In genomic region chr16:8935989-8936388, GRCh38 we compare ENCODE assay signal across 11 cellular contexts. TPM values are rescaled to one million over a fixed set of nuclear protein-coding genes. Genes with fewer than 3 reads are reported as not detected.
A peak's percentile ranks its signal among the peaks of the same experiment; 100 is the strongest.
DNase-seq lines count a peak whose midpoint lies in the region; ATAC-seq and TF ChIP-seq lines count a peak whose summit lies in the region.
"Had no signal": no experiment of that assay in that cellular context is flagged by ENCODE, and none has a peak within 500 bp of the region (broad histone marks: within the 10 kb centered on the region; RNA-seq: fewer than 3 reads in every experiment).

No MANE protein-coding gene starts in this region.

- H2AFZ ChIP-seq in osteoblast (ENCODE audit: low read length): no peak overlapping the region

- H3K4me2 ChIP-seq in osteoblast (ENCODE audit: insufficient read depth, low read length): no peak overlapping the region

- CTCF ChIA-PET in activated CD8-positive, alpha-beta T cell treated with anti-CD3 and anti-CD28 coated beads, Interleukin-2, amount 10 ng/mL, durations not matched to agents 7 days and 5 days (lab: Charles Lee): interaction anchor here (0.6 to 4.5 kb wide), 38 partner anchors 8 to 369 kb away, joined by 3 to 66 read pairs (median 5); partner anchors contain the start of gene CARHSP1

- peaks cover 9% of the 10 kb centered on the region for H3K36me3 Mint-ChIP-seq in activated CD8-positive, alpha-beta T cell treated with anti-CD3 and anti-CD28 coated beads, Interleukin-2, amount 10 ng/mL, durations not matched to agents 7 days and 5 days (ENCODE audit: low read depth)

- DNase-seq in SKM-1 treated with dmso at 0.1 percent for 144 hours (lab: John Stamatoyannopoulos, UW; ENCODE audit: unreplicated experiment): peak; percentile 6
- DNase-seq in SKM-1 (lab: John Stamatoyannopoulos, UW; ENCODE audit: unreplicated experiment): no peak
- DNase-seq in activated CD8-positive, alpha-beta T cell treated with anti-CD3 and anti-CD28 coated beads, Interleukin-2, amount 10 ng/mL, durations not matched to agents 7 days and 5 days: no peak
- DNase-seq in osteoblast (ENCODE audit: insufficient read length, low spot score, missing footprints): peak; percentile 39
- DNase-seq in amniotic stem cell (lab: John Stamatoyannopoulos, UW): no peak
- no peak for DNase-seq in activated gamma-delta T cell treated with Interleukin-2 at 50 U/mL for 16 hours
- no peak for DNase-seq in NCI-H1436 (lab: John Stamatoyannopoulos, UW)

- H3K36me3 ChIP-seq in osteoblast (ENCODE audit: insufficient read depth, low read length): no peaks in the 10 kb centered on the region

- peaks cover 7% of the 10 kb centered on the region for H3K4me1 ChIP-seq in osteoblast (ENCODE audit: insufficient read depth, low read length)

- H3K4me1 Mint-ChIP-seq in activated CD8-positive, alpha-beta T cell treated with anti-CD3 and anti-CD28 coated beads, Interleukin-2, amount 10 ng/mL, durations not matched to agents 7 days and 5 days (ENCODE audit: low read depth): peaks cover 58% of the 10 kb centered on the region

- peaks cover 99% of the 10 kb centered on the region for H3K79me2 ChIP-seq in osteoblast (ENCODE audit: insufficient read depth, low read length)

- H3K27ac Mint-ChIP-seq in activated CD8-positive, alpha-beta T cell treated with anti-CD3 and anti-CD28 coated beads, Interleukin-2, amount 10 ng/mL, durations not matched to agents 7 days and 5 days: no peak overlapping the region
- H3K27ac Mint-ChIP-seq: nephron had no signal

- H3K9me3 ChIP-seq in osteoblast (ENCODE audit: low read depth, low read length): no peaks in the 10 kb centered on the region
- H3K9me3 ChIP-seq: BLaER1 treated with 17β-estradiol and CSF1 and Interleukin-3, amounts not matched to agents 10 nM and 100 nM had no signal

- peak; percentile 35 for ATAC-seq in HG02678 (IDR thresholded peaks at IDR 0.05; ENCODE audit: unreplicated experiment)
- peak; percentile 21 for ATAC-seq in activated CD8-positive, alpha-beta T cell treated with anti-CD3 and anti-CD28 coated beads, Interleukin-2, amount 10 ng/mL, durations not matched to agents 7 days and 5 days

- H3K27me3 Mint-ChIP-seq in activated CD8-positive, alpha-beta T cell treated with anti-CD3 and anti-CD28 coated beads, Interleukin-2, amount 10 ng/mL, durations not matched to agents 7 days and 5 days (ENCODE audit: low read depth): no peaks in the 10 kb centered on the region

- no peaks in the 10 kb centered on the region for H3K27me3 ChIP-seq in osteoblast (ENCODE audit: insufficient read depth, low read length)
- H3K27me3 ChIP-seq: BLaER1 treated with 17β-estradiol and CSF1 and Interleukin-3, amounts not matched to agents 10 nM and 100 nM had no signal

- POLR2A ChIA-PET in activated CD8-positive, alpha-beta T cell treated with anti-CD3 and anti-CD28 coated beads, Interleukin-2, amount 10 ng/mL, durations not matched to agents 7 days and 5 days (lab: Charles Lee): interaction anchor here (0.6 to 1.7 kb wide), 5 partner anchors 14 to 103 kb away, joined by 3 to 8 read pairs (median 3); no protein-coding TSS in a partner anchor

- TF ChIP-seq CTCF in osteoblast (IDR thresholded peaks at IDR 0.05; ENCODE audit: extremely low read depth, low read depth, low read length): no peak

- H3K4me3 ChIP-seq in osteoblast (ENCODE audit: insufficient read depth, low read length): no peak overlapping the region
- H3K4me3 ChIP-seq: BLaER1 treated with 17β-estradiol and CSF1 and Interleukin-3, amounts not matched to agents 10 nM and 100 nM had no signal

- no peak overlapping the region for H3K27ac ChIP-seq in osteoblast (ENCODE audit: low read depth, low read length)
- H3K27ac ChIP-seq: BLaER1 treated with 17β-estradiol and CSF1 and Interleukin-3, amounts not matched to agents 10 nM and 100 nM had no signal

- no peaks in the 10 kb centered on the region for H3K9me3 Mint-ChIP-seq in activated CD8-positive, alpha-beta T cell treated with anti-CD3 and anti-CD28 coated beads, Interleukin-2, amount 10 ng/mL, durations not matched to agents 7 days and 5 days (ENCODE audit: insufficient read depth)
- H3K9me3 Mint-ChIP-seq: nephron had no signal

- H4K20me1 ChIP-seq in osteoblast (ENCODE audit: insufficient read depth, low read length): peaks cover 99% of the 10 kb centered on the region

- no peak overlapping the region for H3K4me3 Mint-ChIP-seq in activated CD8-positive, alpha-beta T cell treated with anti-CD3 and anti-CD28 coated beads, Interleukin-2, amount 10 ng/mL, durations not matched to agents 7 days and 5 days
- H3K4me3 Mint-ChIP-seq: nephron had no signal

RNA-seq across cellular contexts. Expression of gene USP7, which starts 27.7 kb away (rescaled TPM):
- 100 to 1,000 TPM; 134 to 144 TPM for total RNA-seq in activated CD8-positive, alpha-beta T cell treated with anti-CD3 and anti-CD28 coated beads, Interleukin-2, amount 10 ng/mL, durations not matched to agents 7 days and 5 days
- total RNA-seq in osteoblast: 46.0 and 51.4 TPM in 2 replicates

RNA-seq across cellular contexts. Expression of gene LITAFD, which starts 53.8 kb away (rescaled TPM):
- total RNA-seq in activated CD8-positive, alpha-beta T cell treated with anti-CD3 and anti-CD28 coated beads, Interleukin-2, amount 10 ng/mL, durations not matched to agents 7 days and 5 days: not detected
- not detected in 2 replicates for total RNA-seq in osteoblast
- total RNA-seq: LHCN-M2 had no signal

Comparison
In these comparisons a context has a peak if more than half of its experiments do, and no peak if none do; other contexts are left out.
1. DNase-seq: peak in SKM-1 treated with dmso at 0.1 percent for 144 hours (single experiment) and osteoblast (single experiment); none in SKM-1 (single experiment), activated CD8-positive, alpha-beta T cell treated with anti-CD3 and anti-CD28 coated beads, Interleukin-2, amount 10 ng/mL, durations not matched to agents 7 days and 5 days (single experiment), amniotic stem cell (single experiment), activated gamma-delta T cell treated with Interleukin-2 at 50 U/mL for 16 hours (single experiment) and NCI-H1436 (single experiment).